ENCODE assay signal across 8 cellular contexts in the genomic region with DNA sequence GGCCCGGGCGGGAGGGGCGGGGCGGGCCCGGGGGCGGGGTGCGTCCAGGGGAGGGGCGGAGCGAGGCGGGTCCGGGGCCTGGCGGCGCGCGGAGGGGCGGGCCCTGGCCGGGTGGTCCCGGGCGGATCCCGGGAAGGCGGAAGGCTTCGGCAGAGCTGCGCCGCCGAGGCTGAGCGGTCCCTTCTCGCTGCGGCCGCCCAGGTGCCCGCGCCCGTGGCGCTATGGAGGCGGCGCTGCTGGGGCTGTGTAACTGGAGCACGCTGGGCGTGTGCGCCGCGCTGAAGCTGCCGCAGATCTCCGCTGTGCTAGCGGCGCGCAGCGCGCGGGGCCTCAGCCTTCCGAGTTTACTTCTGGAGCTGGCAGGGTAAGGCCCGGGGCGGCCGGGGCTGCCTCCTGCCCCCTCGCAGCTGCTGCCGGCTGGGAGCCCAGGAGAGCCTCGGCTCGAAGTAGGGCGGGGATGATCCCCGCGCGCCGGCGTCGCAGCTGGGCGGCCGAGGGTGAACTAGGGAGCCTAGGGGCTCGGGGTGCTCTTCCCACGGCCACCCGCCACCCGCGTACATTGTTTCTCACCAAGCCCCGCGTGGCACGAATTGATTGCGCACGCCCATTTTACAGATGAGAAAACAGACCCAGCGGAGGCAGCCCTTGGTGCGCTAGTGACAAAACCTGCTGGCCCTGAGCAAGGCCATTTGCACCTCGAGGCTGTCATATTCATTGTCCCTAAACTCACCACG. TPM values are rescaled to one million over a fixed set of nuclear protein-coding genes. Genes with fewer than 3 reads are reported as not detected.
A peak's percentile ranks its signal among the peaks of the same experiment; 100 is the strongest.
DNase-seq lines count a peak whose midpoint lies in the region; ATAC-seq and TF ChIP-seq lines count a peak whose summit lies in the region.

Gene SLC66A3 (plus strand): TSS at position 142 of the 734 bp plus-strand sequence. CDS start 80 bp downstream, at position 222.

- H3K4me3 Mint-ChIP-seq in activated T-cell treated with anti-CD3 and anti-CD28 coated beads, Interleukin-2, amount 50 U/mL, for 72 hours: peak within 1 kb of the TSS; percentile 79 to 96
- peak within 1 kb of the TSS; percentile 79 for H3K4me3 Mint-ChIP-seq in glutamatergic neuron (ENCODE audit: unreplicated experiment)
- peak within 1 kb of the TSS; percentile 73 for H3K4me3 Mint-ChIP-seq in progenitor cell of endocrine pancreas (ENCODE audit: low read depth)

- TF ChIP-seq CTCF in glutamatergic neuron (IDR thresholded peaks at IDR 0.05; ENCODE audit: partially characterized antibody, unreplicated experiment) (no peak), progenitor cell of endocrine pancreas (IDR thresholded peaks at IDR 0.05; ENCODE audit: unreplicated experiment) (peak; percentile 25)

- DNase-seq in DMS 273 treated with DMSO at 0.1 percent for 48 hours (lab: John Stamatoyannopoulos, UW) (peak; percentile 71), NCI-H524 (lab: John Stamatoyannopoulos, UW) (peak; percentile 69 to 93), glutamatergic neuron (no peak), progenitor cell of endocrine pancreas (ENCODE audit: low spot score, unreplicated experiment) (no peak), pons (ENCODE audit: low spot score) (no peak)
- peak in 1 of 2 donors; percentile 81 for DNase-seq in activated T-cell treated with anti-CD3 and anti-CD28 coated beads, Interleukin-2, amount 50 U/mL, for 72 hours

- H3K27ac Mint-ChIP-seq in activated T-cell treated with anti-CD3 and anti-CD28 coated beads, Interleukin-2, amount 50 U/mL, for 72 hours: peak within 1 kb of the TSS; percentile 77
- H3K27ac Mint-ChIP-seq in glutamatergic neuron (ENCODE audit: unreplicated experiment) (peak within 1 kb of the TSS; percentile 48), progenitor cell of endocrine pancreas (peak within 1 kb of the TSS; percentile 91)

- H3K27me3 Mint-ChIP-seq in activated T-cell treated with anti-CD3 and anti-CD28 coated beads, Interleukin-2, amount 50 U/mL, for 72 hours (ENCODE audit: low read depth): no peaks in the 10 kb centered on the region
- H3K27me3 Mint-ChIP-seq in glutamatergic neuron (ENCODE audit: unreplicated experiment) (peaks cover under 1% of the 10 kb centered on the region), progenitor cell of endocrine pancreas (peaks cover 35% of the 10 kb centered on the region)

- no peaks in the 10 kb centered on the region for H3K9me3 Mint-ChIP-seq in activated T-cell treated with anti-CD3 and anti-CD28 coated beads, Interleukin-2, amount 50 U/mL, for 72 hours
- H3K9me3 Mint-ChIP-seq in glutamatergic neuron (ENCODE audit: unreplicated experiment) (peaks cover 6% of the 10 kb centered on the region), progenitor cell of endocrine pancreas (ENCODE audit: low read depth) (no peaks in the 10 kb centered on the region)

- peaks cover 23% of the 10 kb centered on the region for H3K4me1 Mint-ChIP-seq in activated T-cell treated with anti-CD3 and anti-CD28 coated beads, Interleukin-2, amount 50 U/mL, for 72 hours (ENCODE audit: low read depth)
- peaks cover 13% of the 10 kb centered on the region for H3K4me1 Mint-ChIP-seq in glutamatergic neuron (ENCODE audit: low read depth, unreplicated experiment)
- peaks cover 14% of the 10 kb centered on the region for H3K4me1 Mint-ChIP-seq in progenitor cell of endocrine pancreas (ENCODE audit: low read depth)

- peak; percentile 80 for ATAC-seq in GM19395 (IDR thresholded peaks at IDR 0.05; ENCODE audit: unreplicated experiment)
- peak; percentile 67 for ATAC-seq in HG03457 (IDR thresholded peaks at IDR 0.05; ENCODE audit: unreplicated experiment)
- ATAC-seq in activated T-cell treated with anti-CD3 and anti-CD28 coated beads, Interleukin-2, amount 50 U/mL, for 72 hours (replicated peaks in 1 of 2): peak; percentile 83 to 84

- no peaks in the 10 kb centered on the region for H3K36me3 Mint-ChIP-seq in activated T-cell treated with anti-CD3 and anti-CD28 coated beads, Interleukin-2, amount 50 U/mL, for 72 hours (ENCODE audit: insufficient read depth in 2 of 2)
- H3K36me3 Mint-ChIP-seq in glutamatergic neuron (ENCODE audit: unreplicated experiment) (no peaks in the 10 kb centered on the region), progenitor cell of endocrine pancreas (ENCODE audit: insufficient read depth) (no peaks in the 10 kb centered on the region)

RNA-seq across cellular contexts. Expression of gene SLC66A3, which starts in this region (rescaled TPM):
- total RNA-seq in activated T-cell treated with anti-CD3 and anti-CD28 coated beads, Interleukin-2, amount 50 U/mL, for 72 hours: 10 to 100 TPM; 14.9 to 17.3 TPM
- total RNA-seq in glutamatergic neuron (ENCODE audit: unreplicated experiment) (10.9 TPM), progenitor cell of endocrine pancreas (5.0 and 5.4 TPM in 2 replicates)

Comparison
In these comparisons a context has a peak if more than half of its experiments do, and no peak if none do; other contexts are left out.
1. DNase-seq: peak in DMS 273 treated with DMSO at 0.1 percent for 48 hours (single experiment) and NCI-H524 (2 of 2); none in glutamatergic neuron (single experiment), progenitor cell of endocrine pancreas (single experiment) and pons (single experiment).
2. Peak in every context shown above with its lines, with median percentiles within 50 percentile points of each other: ATAC-seq, H3K27ac Mint-ChIP-seq and H3K4me3 Mint-ChIP-seq.